In the genomic region with DNA sequence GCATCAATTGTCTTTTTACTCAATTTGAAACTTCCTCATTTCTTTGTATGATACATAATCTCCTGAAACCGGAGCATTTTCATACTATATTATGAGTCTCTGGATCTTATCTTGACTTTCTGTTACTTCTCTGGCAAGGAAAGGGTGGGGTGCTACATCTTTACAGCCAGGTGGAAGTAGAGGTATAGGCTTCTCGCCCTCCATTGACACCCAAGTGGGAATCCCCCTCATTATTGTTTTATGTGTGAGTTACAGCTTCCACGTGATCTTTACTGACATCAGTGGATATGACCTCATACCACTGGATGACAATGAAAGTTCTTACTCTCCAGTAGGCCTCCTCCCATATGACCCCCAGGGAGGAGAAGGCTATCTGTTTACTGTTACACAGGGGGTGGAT, we compare ENCODE assay signal across 22 cellular contexts.
A peak's percentile ranks its signal among the peaks of the same experiment; 100 is the strongest.
DNase-seq lines count a peak whose midpoint lies in the region; ATAC-seq, FAIRE-seq and TF ChIP-seq lines count a peak whose summit lies in the region.
"Had no signal": no experiment of that assay in that cellular context is flagged by ENCODE, and none has a peak within 500 bp of the region (broad histone marks: within the 10 kb centered on the region; RNA-seq: fewer than 3 reads in every experiment).

No MANE protein-coding gene starts in this region.

- H3K27me3 ChIP-seq in foreskin keratinocyte (no peaks in the 10 kb centered on the region), SK-N-SH (ENCODE audit: insufficient read depth) (no peaks in the 10 kb centered on the region)
- H3K27me3 ChIP-seq: BLaER1 treated with 17β-estradiol and CSF1 and Interleukin-3, amounts not matched to agents 10 nM and 100 nM had no signal

- H3K36me3 Mint-ChIP-seq in activated CD4-positive, alpha-beta T cell treated with anti-CD3 and anti-CD28 coated beads for 36 hours (ENCODE audit: low read depth) = no peaks in the 10 kb centered on the region
- no peaks in the 10 kb centered on the region for H3K36me3 Mint-ChIP-seq in WTC11
- H3K36me3 Mint-ChIP-seq: CD8-positive, alpha-beta T cell had no signal

- intact Hi-C loops in activated CD4-positive, alpha-beta T cell treated with anti-CD3 and anti-CD28 coated beads for 36 hours (cut with DNase I, micrococcal nuclease) = no loop called here

- no peaks in the 10 kb centered on the region for H3K4me1 Mint-ChIP-seq in activated CD4-positive, alpha-beta T cell treated with anti-CD3 and anti-CD28 coated beads for 36 hours
- peaks cover 5% of the 10 kb centered on the region; the same call in 1 of the 2 replicates for H3K4me1 Mint-ChIP-seq in WTC11
- H3K4me1 Mint-ChIP-seq: B cell had no signal

- in situ Hi-C loops in SK-MEL-5 (cut with HindIII; ENCODE audit: low pct_unique_long_range_greater_than_20kb, low sequenced_read_pairs) = no loop called here

- FAIRE-seq in GM12891 (lab: Jason Lieb, UNC) = no peak
- FAIRE-seq: A549, D721Med, G401.6, GM19239 had no signal

- no peak for TF ChIP-seq RAD21 in SK-N-SH (IDR thresholded peaks at IDR 0.05; ENCODE audit: low read length)

- H3K9me3 ChIP-seq in SK-N-SH = no peaks in the 10 kb centered on the region
- H3K9me3 ChIP-seq: A549; BLaER1 treated with 17β-estradiol and CSF1 and Interleukin-3, amounts not matched to agents 10 nM and 100 nM; Caco-2 had no signal

- 56% methylated on average over 3 of the region's 3 CpGs for WGBS in SK-N-SH (ENCODE audit: low lambda C conversion rate)

- H4K20me1 ChIP-seq in SK-N-SH (ENCODE audit: insufficient read depth) = no peaks in the 10 kb centered on the region
- H4K20me1 ChIP-seq: BLaER1 treated with 17β-estradiol and CSF1 and Interleukin-3, amounts not matched to agents 10 nM and 100 nM had no signal

- ATAC-seq in activated CD4-positive, alpha-beta T cell treated with anti-CD3 and anti-CD28 coated beads for 36 hours = peak; percentile 57
- ATAC-seq in foreskin keratinocyte (no peak), WTC11 (no peak)
- ATAC-seq: A549; CD8-positive, alpha-beta T cell had no signal

- TF ChIP-seq POLR2A in GM12891 (IDR thresholded peaks at IDR 0.05; ENCODE audit: low read depth, low read length) = no peak

- no peak overlapping the region for H3K27ac ChIP-seq in foreskin keratinocyte
- no peak overlapping the region for H3K27ac ChIP-seq in SK-N-SH (ENCODE audit: low read depth in 2 of 2, low read length in 1 of 2)
- H3K27ac ChIP-seq: 22Rv1; A549; BLaER1 treated with 17β-estradiol and CSF1 and Interleukin-3, amounts not matched to agents 10 nM and 100 nM; C4-2B had no signal

- no peaks in the 10 kb centered on the region for H3K9me2 ChIP-seq in SK-N-SH

- H3K27me3 Mint-ChIP-seq in activated CD4-positive, alpha-beta T cell treated with anti-CD3 and anti-CD28 coated beads for 36 hours = no peaks in the 10 kb centered on the region
- H3K27me3 Mint-ChIP-seq in WTC11 (ENCODE audit: low read depth) = no peaks in the 10 kb centered on the region
- H3K27me3 Mint-ChIP-seq: B cell; CD4-positive, alpha-beta T cell had no signal

- H2AFZ ChIP-seq in SK-N-SH (ENCODE audit: low read depth) = no peak overlapping the region

- H3K4me3 Mint-ChIP-seq in activated CD4-positive, alpha-beta T cell treated with anti-CD3 and anti-CD28 coated beads for 36 hours = no peak overlapping the region
- H3K4me3 Mint-ChIP-seq in WTC11 = no peak overlapping the region
- H3K4me3 Mint-ChIP-seq: B cell; CD4-positive, alpha-beta T cell; CD8-positive, alpha-beta T cell had no signal

- no peak overlapping the region for H3K4me3 ChIP-seq in SK-N-SH (ENCODE audit: low read depth in 2 of 2, low read length in 1 of 2)
- H3K4me3 ChIP-seq: A549; BLaER1 treated with 17β-estradiol and CSF1 and Interleukin-3, amounts not matched to agents 10 nM and 100 nM had no signal

- H3K36me3 ChIP-seq in SK-N-SH (replicated peaks in 1 of 2; ENCODE audit: control insufficient read depth in 1 of 2, insufficient read depth in 2 of 2, low read length in 1 of 2) = no peaks in the 10 kb centered on the region
- H3K36me3 ChIP-seq: BLaER1 treated with 17β-estradiol and CSF1 and Interleukin-3, amounts not matched to agents 10 nM and 100 nM had no signal

- peaks cover 21% of the 10 kb centered on the region for H3F3A ChIP-seq in SK-N-SH (replicated peaks; ENCODE audit: insufficient read depth)

- H3K27ac Mint-ChIP-seq in activated CD4-positive, alpha-beta T cell treated with anti-CD3 and anti-CD28 coated beads for 36 hours = no peak overlapping the region
- H3K27ac Mint-ChIP-seq in WTC11 = no peak overlapping the region
- H3K27ac Mint-ChIP-seq: B cell; CD4-positive, alpha-beta T cell; CD8-positive, alpha-beta T cell had no signal

- POLR2A ChIA-PET in activated CD4-positive, alpha-beta T cell treated with anti-CD3 and anti-CD28 coated beads for 36 hours (lab: Charles Lee) = no interaction called here
- POLR2A ChIA-PET in SK-N-SH (lab: Yijun Ruan, JAX) (no interaction called here), WTC11 (lab: Charles Lee) (no interaction called here)

- TF ChIP-seq CTCF in foreskin keratinocyte (conservative IDR thresholded peaks at IDR 0.05) (peak; percentile 2), SK-N-SH (IDR thresholded peaks at IDR 0.05) (no peak), WTC11 (IDR thresholded peaks at IDR 0.05) (no peak)

- no peak for DNase-seq in activated CD4-positive, alpha-beta T cell treated with anti-CD3 and anti-CD28 coated beads for 36 hours
- no peak for DNase-seq in activated CD4-positive, alpha-beta T cell treated with anti-CD3 and anti-CD28 coated beads for 4 hours
- peak; percentile 40 for DNase-seq in SK-MEL-5 (ENCODE audit: low read depth, low spot score)
- DNase-seq in foreskin keratinocyte = no peak
- no peak for DNase-seq in SK-N-SH
- DNase-seq in WTC11 (ENCODE audit: low spot score) = no peak
- no peak for DNase-seq in GM12891 (ENCODE audit: insufficient read length, low spot score)
- DNase-seq: AML-193; Caco-2; Calu3; CD4-positive, alpha-beta T cell; CD8-positive, alpha-beta T cell; DMS79 treated with DMSO at 0.1 percent for 48 hours; GF-D8 had no signal

- CTCF ChIA-PET in activated CD4-positive, alpha-beta T cell treated with anti-CD3 and anti-CD28 coated beads for 36 hours (lab: Charles Lee) = no interaction called here
- CTCF ChIA-PET in SK-N-SH (lab: Yijun Ruan, JAX) = no interaction called here
- CTCF ChIA-PET in WTC11 (lab: Charles Lee) = no interaction called here

- H3K79me2 ChIP-seq in SK-N-SH (ENCODE audit: insufficient read depth) = no peaks in the 10 kb centered on the region

- no peak overlapping the region for H3K9ac ChIP-seq in SK-N-SH
- H3K9ac ChIP-seq: BLaER1 treated with 17β-estradiol and CSF1 and Interleukin-3, amounts not matched to agents 10 nM and 100 nM had no signal

- no peak overlapping the region for H3K4me2 ChIP-seq in SK-N-SH
- H3K4me2 ChIP-seq: A549; BLaER1 treated with 17β-estradiol and CSF1 and Interleukin-3, amounts not matched to agents 10 nM and 100 nM had no signal

- no peak for TF ChIP-seq EP300 in SK-N-SH (IDR thresholded peaks at IDR 0.05; ENCODE audit: borderline replicate concordance in 1 of 2, low read depth in 1 of 2, low read length in 1 of 2)

- H3K4me1 ChIP-seq in foreskin keratinocyte = no peaks in the 10 kb centered on the region
- peaks cover 0 to 16% of the 10 kb centered on the region in 2 experiments; a peak in 2 of 4 replicates for H3K4me1 ChIP-seq in SK-N-SH (ENCODE audit: control insufficient read depth in 1 of 2, insufficient read depth in 2 of 2, low read depth in 1 of 2, low read length in 1 of 2)
- H3K4me1 ChIP-seq: A549; BLaER1 treated with 17β-estradiol and CSF1 and Interleukin-3, amounts not matched to agents 10 nM and 100 nM; Caco-2 had no signal

- H3K9me3 Mint-ChIP-seq in activated CD4-positive, alpha-beta T cell treated with anti-CD3 and anti-CD28 coated beads for 36 hours (ENCODE audit: low read depth) = no peaks in the 10 kb centered on the region
- no peaks in the 10 kb centered on the region for H3K9me3 Mint-ChIP-seq in WTC11
- H3K9me3 Mint-ChIP-seq: CD4-positive, alpha-beta T cell; CD8-positive, alpha-beta T cell had no signal

TF ChIP-seq in SK-N-SH, 30 proteins besides CTCF, POLR2A, EP300 and RAD21 (continues in another document):
- no peak for TF ChIP-seq NRF1 (IDR thresholded peaks at IDR 0.05; ENCODE audit: low read depth, low read length)

TF ChIP-seq in WTC11, 78 proteins besides CTCF, POLR2A, EP300 and RAD21 (continues in another document):
- TF ChIP-seq ERG (CRISPR knock-in tag; IDR thresholded peaks at IDR 0.05) (no peak), GTF2I (CRISPR knock-in tag; conservative IDR thresholded peaks at IDR 0.05) (no peak)

TF ChIP-seq in GM12891, 5 proteins besides CTCF, POLR2A, EP300 and RAD21:
- TF ChIP-seq POU2F2 (IDR thresholded peaks at IDR 0.05; ENCODE audit: low read depth, low read length) (no peak), SPI1 (IDR thresholded peaks at IDR 0.05; ENCODE audit: low read depth, low read length) (no peak), TAF1 (IDR thresholded peaks at IDR 0.05; ENCODE audit: low read depth, low read length) (no peak), POLR2AphosphoS5 (IDR thresholded peaks at IDR 0.05; ENCODE audit: low read depth, low read length) (no peak)
